2 cellular contexts compared by ENCODE assay signal in genomic region chr9:69308217-69308931, GRCh38.
TF ChIP-seq lines count a peak whose summit lies in the region.

No MANE protein-coding gene starts in this region.

TF ChIP-seq in GM23338, 12 proteins besides CTCF, POLR2A, EP300 and RAD21 (continued from another document):
- no peak for TF ChIP-seq JUNB (IDR thresholded peaks at IDR 0.05; ENCODE audit: unreplicated experiment)
- TF ChIP-seq ZNF462 (CRISPR knock-in tag; IDR thresholded peaks at IDR 0.05) = no peak
- TF ChIP-seq ZNF331 (CRISPR knock-in tag; IDR thresholded peaks at IDR 0.05; ENCODE audit: low read depth) = no peak
- no peak for TF ChIP-seq NANOG (IDR thresholded peaks at IDR 0.05; ENCODE audit: borderline replicate concordance)
- TF ChIP-seq EZH2phosphoT487 (IDR thresholded peaks at IDR 0.05; ENCODE audit: unreplicated experiment) = no peak
- TF ChIP-seq, protein P1, sequence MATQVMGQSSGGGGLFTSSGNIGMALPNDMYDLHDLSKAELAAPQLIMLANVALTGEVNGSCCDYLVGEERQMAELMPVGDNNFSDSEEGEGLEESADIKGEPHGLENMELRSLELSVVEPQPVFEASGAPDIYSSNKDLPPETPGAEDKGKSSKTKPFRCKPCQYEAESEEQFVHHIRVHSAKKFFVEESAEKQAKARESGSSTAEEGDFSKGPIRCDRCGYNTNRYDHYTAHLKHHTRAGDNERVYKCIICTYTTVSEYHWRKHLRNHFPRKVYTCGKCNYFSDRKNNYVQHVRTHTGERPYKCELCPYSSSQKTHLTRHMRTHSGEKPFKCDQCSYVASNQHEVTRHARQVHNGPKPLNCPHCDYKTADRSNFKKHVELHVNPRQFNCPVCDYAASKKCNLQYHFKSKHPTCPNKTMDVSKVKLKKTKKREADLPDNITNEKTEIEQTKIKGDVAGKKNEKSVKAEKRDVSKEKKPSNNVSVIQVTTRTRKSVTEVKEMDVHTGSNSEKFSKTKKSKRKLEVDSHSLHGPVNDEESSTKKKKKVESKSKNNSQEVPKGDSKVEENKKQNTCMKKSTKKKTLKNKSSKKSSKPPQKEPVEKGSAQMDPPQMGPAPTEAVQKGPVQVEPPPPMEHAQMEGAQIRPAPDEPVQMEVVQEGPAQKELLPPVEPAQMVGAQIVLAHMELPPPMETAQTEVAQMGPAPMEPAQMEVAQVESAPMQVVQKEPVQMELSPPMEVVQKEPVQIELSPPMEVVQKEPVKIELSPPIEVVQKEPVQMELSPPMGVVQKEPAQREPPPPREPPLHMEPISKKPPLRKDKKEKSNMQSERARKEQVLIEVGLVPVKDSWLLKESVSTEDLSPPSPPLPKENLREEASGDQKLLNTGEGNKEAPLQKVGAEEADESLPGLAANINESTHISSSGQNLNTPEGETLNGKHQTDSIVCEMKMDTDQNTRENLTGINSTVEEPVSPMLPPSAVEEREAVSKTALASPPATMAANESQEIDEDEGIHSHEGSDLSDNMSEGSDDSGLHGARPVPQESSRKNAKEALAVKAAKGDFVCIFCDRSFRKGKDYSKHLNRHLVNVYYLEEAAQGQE (IDR thresholded peaks at IDR 0.05; ENCODE audit: unreplicated experiment) = no peak
- no peak for TF ChIP-seq ZNF114 (CRISPR knock-in tag; IDR thresholded peaks at IDR 0.05)
- no peak for TF ChIP-seq CREB1 (CRISPR knock-in tag; IDR thresholded peaks at IDR 0.05; ENCODE audit: low read depth)

TF ChIP-seq in WTC11, 78 proteins besides CTCF, POLR2A, EP300 and RAD21 (continued from another document):
- TF ChIP-seq MXD4 (CRISPR knock-in tag; IDR thresholded peaks at IDR 0.05; ENCODE audit: borderline replicate concordance) (0 out of 2 replicates have a peak, but pooled peaks have one; percentile 63), ZSCAN18 (CRISPR knock-in tag; IDR thresholded peaks at IDR 0.05) (no peak), ZNF532 (CRISPR knock-in tag; IDR thresholded peaks at IDR 0.05; ENCODE audit: borderline replicate concordance) (peak; percentile 84; the same call in 1 of the 2 replicates), NFATC4 (CRISPR knock-in tag; IDR thresholded peaks at IDR 0.05) (peak; percentile 61; the same call in 1 of the 2 replicates), ZNF232 (CRISPR knock-in tag; IDR thresholded peaks at IDR 0.05) (no peak), NFE2L1 (CRISPR knock-in tag; IDR thresholded peaks at IDR 0.05) (no peak), ZNF396 (CRISPR knock-in tag; IDR thresholded peaks at IDR 0.05; ENCODE audit: borderline replicate concordance) (0 out of 2 replicates have a peak, but pooled peaks have one; percentile 10), NR3C1 (CRISPR knock-in tag; conservative IDR thresholded peaks at IDR 0.05; ENCODE audit: low read depth) (no peak), NR1H2 (CRISPR knock-in tag; IDR thresholded peaks at IDR 0.05) (no peak), ZMAT4 (CRISPR knock-in tag; IDR thresholded peaks at IDR 0.05) (no peak), KAT7 (CRISPR knock-in tag; IDR thresholded peaks at IDR 0.05; ENCODE audit: borderline replicate concordance) (no peak), SMAD3 (CRISPR knock-in tag; IDR thresholded peaks at IDR 0.05; ENCODE audit: borderline replicate concordance) (no peak), ATF1 (CRISPR knock-in tag; IDR thresholded peaks at IDR 0.05) (no peak), TEAD4 (CRISPR knock-in tag; IDR thresholded peaks at IDR 0.05) (no peak), IRF2 (CRISPR knock-in tag; IDR thresholded peaks at IDR 0.05; ENCODE audit: borderline replicate concordance, low read depth) (no peak)
- TF ChIP-seq, protein P2, sequence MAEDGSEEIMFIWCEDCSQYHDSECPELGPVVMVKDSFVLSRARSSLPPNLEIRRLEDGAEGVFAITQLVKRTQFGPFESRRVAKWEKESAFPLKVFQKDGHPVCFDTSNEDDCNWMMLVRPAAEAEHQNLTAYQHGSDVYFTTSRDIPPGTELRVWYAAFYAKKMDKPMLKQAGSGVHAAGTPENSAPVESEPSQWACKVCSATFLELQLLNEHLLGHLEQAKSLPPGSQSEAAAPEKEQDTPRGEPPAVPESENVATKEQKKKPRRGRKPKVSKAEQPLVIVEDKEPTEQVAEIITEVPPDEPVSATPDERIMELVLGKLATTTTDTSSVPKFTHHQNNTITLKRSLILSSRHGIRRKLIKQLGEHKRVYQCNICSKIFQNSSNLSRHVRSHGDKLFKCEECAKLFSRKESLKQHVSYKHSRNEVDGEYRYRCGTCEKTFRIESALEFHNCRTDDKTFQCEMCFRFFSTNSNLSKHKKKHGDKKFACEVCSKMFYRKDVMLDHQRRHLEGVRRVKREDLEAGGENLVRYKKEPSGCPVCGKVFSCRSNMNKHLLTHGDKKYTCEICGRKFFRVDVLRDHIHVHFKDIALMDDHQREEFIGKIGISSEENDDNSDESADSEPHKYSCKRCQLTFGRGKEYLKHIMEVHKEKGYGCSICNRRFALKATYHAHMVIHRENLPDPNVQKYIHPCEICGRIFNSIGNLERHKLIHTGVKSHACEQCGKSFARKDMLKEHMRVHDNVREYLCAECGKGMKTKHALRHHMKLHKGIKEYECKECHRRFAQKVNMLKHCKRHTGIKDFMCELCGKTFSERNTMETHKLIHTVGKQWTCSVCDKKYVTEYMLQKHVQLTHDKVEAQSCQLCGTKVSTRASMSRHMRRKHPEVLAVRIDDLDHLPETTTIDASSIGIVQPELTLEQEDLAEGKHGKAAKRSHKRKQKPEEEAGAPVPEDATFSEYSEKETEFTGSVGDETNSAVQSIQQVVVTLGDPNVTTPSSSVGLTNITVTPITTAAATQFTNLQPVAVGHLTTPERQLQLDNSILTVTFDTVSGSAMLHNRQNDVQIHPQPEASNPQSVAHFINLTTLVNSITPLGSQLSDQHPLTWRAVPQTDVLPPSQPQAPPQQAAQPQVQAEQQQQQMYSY (CRISPR knock-in tag; IDR thresholded peaks at IDR 0.05) = no peak
- TF ChIP-seq, protein P3, sequence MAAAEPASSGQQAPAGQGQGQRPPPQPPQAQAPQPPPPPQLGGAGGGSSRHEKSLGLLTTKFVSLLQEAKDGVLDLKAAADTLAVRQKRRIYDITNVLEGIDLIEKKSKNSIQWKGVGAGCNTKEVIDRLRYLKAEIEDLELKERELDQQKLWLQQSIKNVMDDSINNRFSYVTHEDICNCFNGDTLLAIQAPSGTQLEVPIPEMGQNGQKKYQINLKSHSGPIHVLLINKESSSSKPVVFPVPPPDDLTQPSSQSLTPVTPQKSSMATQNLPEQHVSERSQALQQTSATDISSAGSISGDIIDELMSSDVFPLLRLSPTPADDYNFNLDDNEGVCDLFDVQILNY (CRISPR knock-in tag; IDR thresholded peaks at IDR 0.05) = no peak
- TF ChIP-seq, protein P4, sequence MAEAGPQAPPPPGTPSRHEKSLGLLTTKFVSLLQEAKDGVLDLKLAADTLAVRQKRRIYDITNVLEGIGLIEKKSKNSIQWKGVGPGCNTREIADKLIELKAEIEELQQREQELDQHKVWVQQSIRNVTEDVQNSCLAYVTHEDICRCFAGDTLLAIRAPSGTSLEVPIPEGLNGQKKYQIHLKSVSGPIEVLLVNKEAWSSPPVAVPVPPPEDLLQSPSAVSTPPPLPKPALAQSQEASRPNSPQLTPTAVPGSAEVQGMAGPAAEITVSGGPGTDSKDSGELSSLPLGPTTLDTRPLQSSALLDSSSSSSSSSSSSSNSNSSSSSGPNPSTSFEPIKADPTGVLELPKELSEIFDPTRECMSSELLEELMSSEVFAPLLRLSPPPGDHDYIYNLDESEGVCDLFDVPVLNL (CRISPR knock-in tag; IDR thresholded peaks at IDR 0.05; ENCODE audit: borderline replicate concordance, low read depth) = no peak
